ENCODE assay signal across 1 cellular context in the genomic region with DNA sequence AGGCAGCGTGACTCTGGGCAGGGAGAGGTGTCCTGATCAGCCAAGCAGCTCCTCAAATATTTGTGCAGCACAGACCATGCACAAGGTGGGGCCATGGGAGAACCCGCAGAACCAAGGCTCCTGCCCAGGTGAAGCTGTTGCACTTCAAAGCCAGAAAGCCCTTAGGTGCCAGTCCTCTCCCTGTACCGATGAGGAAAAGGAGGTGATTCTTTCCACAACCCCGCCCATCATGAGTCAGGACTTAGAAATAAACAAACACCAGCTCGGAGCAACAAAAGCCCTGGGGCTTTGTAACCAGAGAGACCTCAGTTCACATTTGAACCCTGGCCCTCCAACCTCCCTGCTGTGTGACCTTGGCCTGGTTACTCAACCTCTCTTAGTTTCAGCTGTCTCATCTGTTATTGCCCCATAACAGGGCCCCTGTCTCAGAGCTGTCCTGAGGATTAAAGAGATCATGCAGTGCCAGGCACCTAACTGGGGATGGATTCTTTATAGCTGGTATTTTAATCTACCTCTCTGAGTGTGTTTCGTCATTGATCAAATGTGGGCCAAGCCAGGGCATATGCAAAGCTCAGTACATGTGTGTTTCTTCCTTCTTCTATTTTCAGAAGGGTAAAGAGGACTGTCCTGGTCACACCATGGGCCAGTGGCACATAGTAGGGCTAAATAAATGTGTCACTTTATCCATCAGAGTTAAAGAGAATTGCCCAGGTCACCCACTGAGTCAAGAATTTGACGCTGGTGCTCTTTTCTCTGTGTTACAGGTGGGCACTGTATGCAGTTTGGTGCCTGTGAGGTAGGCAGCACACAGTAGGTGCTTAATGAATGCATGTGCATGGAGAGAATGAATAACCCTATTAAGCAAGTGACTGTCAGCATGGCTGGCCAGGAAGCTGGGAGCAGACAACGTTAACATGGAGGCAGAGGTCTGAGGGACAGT.
A peak's percentile ranks its signal among the peaks of the same experiment; 100 is the strongest.
TF ChIP-seq lines count a peak whose summit lies in the region.

No MANE protein-coding gene starts in this region.

TF ChIP-seq in HepG2, 621 proteins besides CTCF, POLR2A, EP300 and RAD21 (continued from another document and continues in another):
- TF ChIP-seq, protein P1, sequence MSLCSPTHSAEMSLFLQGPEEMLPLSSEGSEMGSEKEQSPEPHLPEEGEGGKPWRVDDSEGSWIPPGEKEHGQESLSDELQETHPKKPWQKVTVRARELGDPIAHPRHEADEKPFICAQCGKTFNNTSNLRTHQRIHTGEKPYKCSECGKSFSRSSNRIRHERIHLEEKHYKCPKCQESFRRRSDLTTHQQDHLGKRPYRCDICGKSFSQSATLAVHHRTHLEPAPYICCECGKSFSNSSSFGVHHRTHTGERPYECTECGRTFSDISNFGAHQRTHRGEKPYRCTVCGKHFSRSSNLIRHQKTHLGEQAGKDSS (CRISPR knock-in tag; IDR thresholded peaks at IDR 0.05; ENCODE audit: borderline replicate concordance, low read depth): 0 out of 2 replicates have a peak, but pooled peaks have one; percentile 29
- TF ChIP-seq ZFP1 (CRISPR knock-in tag; IDR thresholded peaks at IDR 0.05) (0 out of 2 replicates have a peak, but pooled peaks have one; percentile 37), MED1 (CRISPR knock-in tag; IDR thresholded peaks at IDR 0.05) (peak; percentile 74), ZKSCAN1 (IDR thresholded peaks at IDR 0.05; ENCODE audit: low read length) (peak; percentile 99), ZSCAN21 (CRISPR knock-in tag; IDR thresholded peaks at IDR 0.05; ENCODE audit: borderline replicate concordance) (no peak), NR2F1 (CRISPR knock-in tag; IDR thresholded peaks at IDR 0.05) (peak; percentile 49 to 91; a peak in 3 of 4 replicates), YEATS4 (CRISPR knock-in tag; IDR thresholded peaks at IDR 0.05; ENCODE audit: borderline replicate concordance) (no peak), ZNF12 (CRISPR knock-in tag; IDR thresholded peaks at IDR 0.05) (peak; percentile 71; the same call in 1 of the 2 replicates), ARNT (IDR thresholded peaks at IDR 0.05) (no peak), ATF1 (CRISPR knock-in tag; IDR thresholded peaks at IDR 0.05) (no peak), ZNF124 (CRISPR knock-in tag; IDR thresholded peaks at IDR 0.05) (0 out of 2 replicates have a peak, but pooled peaks have one; percentile 38), TARDBP (CRISPR knock-in tag; IDR thresholded peaks at IDR 0.05) (0 out of 2 replicates have a peak, but pooled peaks have one; percentile 45), JUND (CRISPR knock-in tag; IDR thresholded peaks at IDR 0.05) (peak; percentile 65), JUN (CRISPR knock-in tag; IDR thresholded peaks at IDR 0.05) (peak; percentile 78), RXRA (CRISPR knock-in tag; IDR thresholded peaks at IDR 0.05) (peak; percentile 98), ETV5 (CRISPR knock-in tag; IDR thresholded peaks at IDR 0.05; ENCODE audit: borderline replicate concordance) (0 out of 2 replicates have a peak, but pooled peaks have one; percentile 41), KDM1A (CRISPR knock-in tag; IDR thresholded peaks at IDR 0.05) (peak; percentile 97), MAZ (IDR thresholded peaks at IDR 0.05; ENCODE audit: borderline replicate concordance, low read depth, low read length) (no peak; the same call in 1 of the 2 replicates), MAZ (CRISPR knock-in tag; IDR thresholded peaks at IDR 0.05; ENCODE audit: low read depth) (peak; percentile 35; the same call in 1 of the 2 replicates)
- TF ChIP-seq, protein P2, sequence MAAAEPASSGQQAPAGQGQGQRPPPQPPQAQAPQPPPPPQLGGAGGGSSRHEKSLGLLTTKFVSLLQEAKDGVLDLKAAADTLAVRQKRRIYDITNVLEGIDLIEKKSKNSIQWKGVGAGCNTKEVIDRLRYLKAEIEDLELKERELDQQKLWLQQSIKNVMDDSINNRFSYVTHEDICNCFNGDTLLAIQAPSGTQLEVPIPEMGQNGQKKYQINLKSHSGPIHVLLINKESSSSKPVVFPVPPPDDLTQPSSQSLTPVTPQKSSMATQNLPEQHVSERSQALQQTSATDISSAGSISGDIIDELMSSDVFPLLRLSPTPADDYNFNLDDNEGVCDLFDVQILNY (CRISPR knock-in tag; conservative IDR thresholded peaks at IDR 0.05): no peak
- TF ChIP-seq, protein P3, sequence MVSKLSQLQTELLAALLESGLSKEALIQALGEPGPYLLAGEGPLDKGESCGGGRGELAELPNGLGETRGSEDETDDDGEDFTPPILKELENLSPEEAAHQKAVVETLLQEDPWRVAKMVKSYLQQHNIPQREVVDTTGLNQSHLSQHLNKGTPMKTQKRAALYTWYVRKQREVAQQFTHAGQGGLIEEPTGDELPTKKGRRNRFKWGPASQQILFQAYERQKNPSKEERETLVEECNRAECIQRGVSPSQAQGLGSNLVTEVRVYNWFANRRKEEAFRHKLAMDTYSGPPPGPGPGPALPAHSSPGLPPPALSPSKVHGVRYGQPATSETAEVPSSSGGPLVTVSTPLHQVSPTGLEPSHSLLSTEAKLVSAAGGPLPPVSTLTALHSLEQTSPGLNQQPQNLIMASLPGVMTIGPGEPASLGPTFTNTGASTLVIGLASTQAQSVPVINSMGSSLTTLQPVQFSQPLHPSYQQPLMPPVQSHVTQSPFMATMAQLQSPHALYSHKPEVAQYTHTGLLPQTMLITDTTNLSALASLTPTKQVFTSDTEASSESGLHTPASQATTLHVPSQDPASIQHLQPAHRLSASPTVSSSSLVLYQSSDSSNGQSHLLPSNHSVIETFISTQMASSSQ (IDR thresholded peaks at IDR 0.05; ENCODE audit: low read depth): 0 out of 2 replicates have a peak, but pooled peaks have one; percentile 24
- TF ChIP-seq, protein P3 (CRISPR knock-in tag; IDR thresholded peaks at IDR 0.05; ENCODE audit: borderline replicate concordance): peak; percentile 70; the same call in 1 of the 2 replicates
- TF ChIP-seq, protein P4, sequence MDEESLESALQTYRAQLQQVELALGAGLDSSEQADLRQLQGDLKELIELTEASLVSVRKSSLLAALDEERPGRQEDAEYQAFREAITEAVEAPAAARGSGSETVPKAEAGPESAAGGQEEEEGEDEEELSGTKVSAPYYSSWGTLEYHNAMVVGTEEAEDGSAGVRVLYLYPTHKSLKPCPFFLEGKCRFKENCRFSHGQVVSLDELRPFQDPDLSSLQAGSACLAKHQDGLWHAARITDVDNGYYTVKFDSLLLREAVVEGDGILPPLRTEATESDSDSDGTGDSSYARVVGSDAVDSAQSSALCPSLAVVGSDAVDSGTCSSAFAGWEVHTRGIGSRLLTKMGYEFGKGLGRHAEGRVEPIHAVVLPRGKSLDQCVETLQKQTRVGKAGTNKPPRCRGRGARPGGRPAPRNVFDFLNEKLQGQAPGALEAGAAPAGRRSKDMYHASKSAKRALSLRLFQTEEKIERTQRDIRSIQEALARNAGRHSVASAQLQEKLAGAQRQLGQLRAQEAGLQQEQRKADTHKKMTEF (CRISPR knock-in tag; IDR thresholded peaks at IDR 0.05): peak; percentile 84; the same call in 1 of the 2 replicates
- TF ChIP-seq, protein P5, sequence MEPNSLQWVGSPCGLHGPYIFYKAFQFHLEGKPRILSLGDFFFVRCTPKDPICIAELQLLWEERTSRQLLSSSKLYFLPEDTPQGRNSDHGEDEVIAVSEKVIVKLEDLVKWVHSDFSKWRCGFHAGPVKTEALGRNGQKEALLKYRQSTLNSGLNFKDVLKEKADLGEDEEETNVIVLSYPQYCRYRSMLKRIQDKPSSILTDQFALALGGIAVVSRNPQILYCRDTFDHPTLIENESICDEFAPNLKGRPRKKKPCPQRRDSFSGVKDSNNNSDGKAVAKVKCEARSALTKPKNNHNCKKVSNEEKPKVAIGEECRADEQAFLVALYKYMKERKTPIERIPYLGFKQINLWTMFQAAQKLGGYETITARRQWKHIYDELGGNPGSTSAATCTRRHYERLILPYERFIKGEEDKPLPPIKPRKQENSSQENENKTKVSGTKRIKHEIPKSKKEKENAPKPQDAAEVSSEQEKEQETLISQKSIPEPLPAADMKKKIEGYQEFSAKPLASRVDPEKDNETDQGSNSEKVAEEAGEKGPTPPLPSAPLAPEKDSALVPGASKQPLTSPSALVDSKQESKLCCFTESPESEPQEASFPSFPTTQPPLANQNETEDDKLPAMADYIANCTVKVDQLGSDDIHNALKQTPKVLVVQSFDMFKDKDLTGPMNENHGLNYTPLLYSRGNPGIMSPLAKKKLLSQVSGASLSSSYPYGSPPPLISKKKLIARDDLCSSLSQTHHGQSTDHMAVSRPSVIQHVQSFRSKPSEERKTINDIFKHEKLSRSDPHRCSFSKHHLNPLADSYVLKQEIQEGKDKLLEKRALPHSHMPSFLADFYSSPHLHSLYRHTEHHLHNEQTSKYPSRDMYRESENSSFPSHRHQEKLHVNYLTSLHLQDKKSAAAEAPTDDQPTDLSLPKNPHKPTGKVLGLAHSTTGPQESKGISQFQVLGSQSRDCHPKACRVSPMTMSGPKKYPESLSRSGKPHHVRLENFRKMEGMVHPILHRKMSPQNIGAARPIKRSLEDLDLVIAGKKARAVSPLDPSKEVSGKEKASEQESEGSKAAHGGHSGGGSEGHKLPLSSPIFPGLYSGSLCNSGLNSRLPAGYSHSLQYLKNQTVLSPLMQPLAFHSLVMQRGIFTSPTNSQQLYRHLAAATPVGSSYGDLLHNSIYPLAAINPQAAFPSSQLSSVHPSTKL (CRISPR knock-in tag; IDR thresholded peaks at IDR 0.05): peak; percentile 84
- TF ChIP-seq, protein P6, sequence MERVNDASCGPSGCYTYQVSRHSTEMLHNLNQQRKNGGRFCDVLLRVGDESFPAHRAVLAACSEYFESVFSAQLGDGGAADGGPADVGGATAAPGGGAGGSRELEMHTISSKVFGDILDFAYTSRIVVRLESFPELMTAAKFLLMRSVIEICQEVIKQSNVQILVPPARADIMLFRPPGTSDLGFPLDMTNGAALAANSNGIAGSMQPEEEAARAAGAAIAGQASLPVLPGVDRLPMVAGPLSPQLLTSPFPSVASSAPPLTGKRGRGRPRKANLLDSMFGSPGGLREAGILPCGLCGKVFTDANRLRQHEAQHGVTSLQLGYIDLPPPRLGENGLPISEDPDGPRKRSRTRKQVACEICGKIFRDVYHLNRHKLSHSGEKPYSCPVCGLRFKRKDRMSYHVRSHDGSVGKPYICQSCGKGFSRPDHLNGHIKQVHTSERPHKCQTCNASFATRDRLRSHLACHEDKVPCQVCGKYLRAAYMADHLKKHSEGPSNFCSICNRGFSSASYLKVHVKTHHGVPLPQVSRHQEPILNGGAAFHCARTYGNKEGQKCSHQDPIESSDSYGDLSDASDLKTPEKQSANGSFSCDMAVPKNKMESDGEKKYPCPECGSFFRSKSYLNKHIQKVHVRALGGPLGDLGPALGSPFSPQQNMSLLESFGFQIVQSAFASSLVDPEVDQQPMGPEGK (CRISPR knock-in tag; IDR thresholded peaks at IDR 0.05): peak; percentile 58; the same call in 1 of the 2 replicates
- TF ChIP-seq, protein P7, sequence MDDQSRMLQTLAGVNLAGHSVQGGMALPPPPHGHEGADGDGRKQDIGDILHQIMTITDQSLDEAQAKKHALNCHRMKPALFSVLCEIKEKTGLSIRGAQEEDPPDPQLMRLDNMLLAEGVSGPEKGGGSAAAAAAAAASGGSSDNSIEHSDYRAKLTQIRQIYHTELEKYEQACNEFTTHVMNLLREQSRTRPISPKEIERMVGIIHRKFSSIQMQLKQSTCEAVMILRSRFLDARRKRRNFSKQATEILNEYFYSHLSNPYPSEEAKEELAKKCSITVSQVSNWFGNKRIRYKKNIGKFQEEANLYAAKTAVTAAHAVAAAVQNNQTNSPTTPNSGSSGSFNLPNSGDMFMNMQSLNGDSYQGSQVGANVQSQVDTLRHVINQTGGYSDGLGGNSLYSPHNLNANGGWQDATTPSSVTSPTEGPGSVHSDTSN (CRISPR knock-in tag; IDR thresholded peaks at IDR 0.05; ENCODE audit: borderline replicate concordance): no peak
- TF ChIP-seq, protein P8, sequence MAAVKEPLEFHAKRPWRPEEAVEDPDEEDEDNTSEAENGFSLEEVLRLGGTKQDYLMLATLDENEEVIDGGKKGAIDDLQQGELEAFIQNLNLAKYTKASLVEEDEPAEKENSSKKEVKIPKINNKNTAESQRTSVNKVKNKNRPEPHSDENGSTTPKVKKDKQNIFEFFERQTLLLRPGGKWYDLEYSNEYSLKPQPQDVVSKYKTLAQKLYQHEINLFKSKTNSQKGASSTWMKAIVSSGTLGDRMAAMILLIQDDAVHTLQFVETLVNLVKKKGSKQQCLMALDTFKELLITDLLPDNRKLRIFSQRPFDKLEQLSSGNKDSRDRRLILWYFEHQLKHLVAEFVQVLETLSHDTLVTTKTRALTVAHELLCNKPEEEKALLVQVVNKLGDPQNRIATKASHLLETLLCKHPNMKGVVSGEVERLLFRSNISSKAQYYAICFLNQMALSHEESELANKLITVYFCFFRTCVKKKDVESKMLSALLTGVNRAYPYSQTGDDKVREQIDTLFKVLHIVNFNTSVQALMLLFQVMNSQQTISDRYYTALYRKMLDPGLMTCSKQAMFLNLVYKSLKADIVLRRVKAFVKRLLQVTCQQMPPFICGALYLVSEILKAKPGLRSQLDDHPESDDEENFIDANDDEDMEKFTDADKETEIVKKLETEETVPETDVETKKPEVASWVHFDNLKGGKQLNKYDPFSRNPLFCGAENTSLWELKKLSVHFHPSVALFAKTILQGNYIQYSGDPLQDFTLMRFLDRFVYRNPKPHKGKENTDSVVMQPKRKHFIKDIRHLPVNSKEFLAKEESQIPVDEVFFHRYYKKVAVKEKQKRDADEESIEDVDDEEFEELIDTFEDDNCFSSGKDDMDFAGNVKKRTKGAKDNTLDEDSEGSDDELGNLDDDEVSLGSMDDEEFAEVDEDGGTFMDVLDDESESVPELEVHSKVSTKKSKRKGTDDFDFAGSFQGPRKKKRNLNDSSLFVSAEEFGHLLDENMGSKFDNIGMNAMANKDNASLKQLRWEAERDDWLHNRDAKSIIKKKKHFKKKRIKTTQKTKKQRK (IDR thresholded peaks at IDR 0.05; ENCODE audit: low read length): no peak
- TF ChIP-seq, protein P9, sequence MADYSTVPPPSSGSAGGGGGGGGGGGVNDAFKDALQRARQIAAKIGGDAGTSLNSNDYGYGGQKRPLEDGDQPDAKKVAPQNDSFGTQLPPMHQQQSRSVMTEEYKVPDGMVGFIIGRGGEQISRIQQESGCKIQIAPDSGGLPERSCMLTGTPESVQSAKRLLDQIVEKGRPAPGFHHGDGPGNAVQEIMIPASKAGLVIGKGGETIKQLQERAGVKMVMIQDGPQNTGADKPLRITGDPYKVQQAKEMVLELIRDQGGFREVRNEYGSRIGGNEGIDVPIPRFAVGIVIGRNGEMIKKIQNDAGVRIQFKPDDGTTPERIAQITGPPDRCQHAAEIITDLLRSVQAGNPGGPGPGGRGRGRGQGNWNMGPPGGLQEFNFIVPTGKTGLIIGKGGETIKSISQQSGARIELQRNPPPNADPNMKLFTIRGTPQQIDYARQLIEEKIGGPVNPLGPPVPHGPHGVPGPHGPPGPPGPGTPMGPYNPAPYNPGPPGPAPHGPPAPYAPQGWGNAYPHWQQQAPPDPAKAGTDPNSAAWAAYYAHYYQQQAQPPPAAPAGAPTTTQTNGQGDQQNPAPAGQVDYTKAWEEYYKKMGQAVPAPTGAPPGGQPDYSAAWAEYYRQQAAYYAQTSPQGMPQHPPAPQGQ (CRISPR knock-in tag; IDR thresholded peaks at IDR 0.05; ENCODE audit: borderline replicate concordance): no peak
